Comparison of ENCODE assay signal across 10 cellular contexts in genomic region chr9:35730486-35730854, GRCh38. TPM values are rescaled to one million over a fixed set of nuclear protein-coding genes. Genes with fewer than 3 reads are reported as not detected.
DNase-seq lines count a peak whose midpoint lies in the region; ATAC-seq and TF ChIP-seq lines count a peak whose summit lies in the region.
"Had no signal": no experiment of that assay in that cellular context is flagged by ENCODE, and none has a peak within 500 bp of the region (broad histone marks: within the 10 kb centered on the region; RNA-seq: fewer than 3 reads in every experiment).

No MANE protein-coding gene starts in this region.

- no peak overlapping the region for H2BK5ac ChIP-seq in mesenchymal stem cell (ENCODE audit: low read depth, low read length, poor library complexity, severe bottlenecking)

- peaks cover 4 to 29% of the 10 kb centered on the region in 2 experiments for H3K36me3 ChIP-seq in mesenchymal stem cell (ENCODE audit: control insufficient read depth in 1 of 2, insufficient read depth in 2 of 2, low read depth in 1 of 2, low read length in 2 of 2)
- H3K36me3 ChIP-seq in upper lobe of left lung = peaks cover 6 to 23% (median 13%) of the 10 kb centered on the region in 4 donors

- peak overlapping the region; percentile 91 for H3K27ac ChIP-seq in mesenchymal stem cell (ENCODE audit: low read length, poor library complexity, severe bottlenecking)
- peak overlapping the region; percentile 94 to 99 (median 97) for H3K27ac ChIP-seq in upper lobe of left lung
- H3K27ac ChIP-seq in foreskin keratinocyte = no peak overlapping the region

- peak overlapping the region; percentile 41 for H4K91ac ChIP-seq in mesenchymal stem cell (ENCODE audit: low read length)

- TF ChIP-seq POLR2A in upper lobe of left lung (IDR thresholded peaks at IDR 0.05) = no peak

- H3K4me3 ChIP-seq in astrocyte of the spinal cord (ENCODE audit: low read depth, low read length) = peak overlapping the region; percentile 93
- peak overlapping the region; percentile 2 to 91 for H3K4me3 ChIP-seq in mesenchymal stem cell (ENCODE audit: insufficient read depth in 1 of 2, low read depth in 1 of 2, low read length in 2 of 2)
- peak overlapping the region; percentile 0 to 85 (median 64) for H3K4me3 ChIP-seq in upper lobe of left lung

- no peak overlapping the region for H3K4me3 Mint-ChIP-seq in activated naive CD8-positive, alpha-beta T cell
- H3K4me3 Mint-ChIP-seq in activated naive CD8-positive, alpha-beta T cell treated with anti-CD3 and anti-CD28 coated beads, Interleukin-2, amount 50 U/mL, for 24 hours = no peak overlapping the region

- peak overlapping the region; percentile 72 for H3K27ac Mint-ChIP-seq in activated naive CD8-positive, alpha-beta T cell
- no peak overlapping the region for H3K27ac Mint-ChIP-seq in activated naive CD8-positive, alpha-beta T cell treated with anti-CD3 and anti-CD28 coated beads, Interleukin-2, amount 50 U/mL, for 24 hours

- no peak for ATAC-seq in activated naive CD8-positive, alpha-beta T cell treated with anti-CD3 and anti-CD28 coated beads, Interleukin-2, amount 50 U/mL, for 24 hours
- no peak for ATAC-seq in upper lobe of left lung (ENCODE audit: low FRiP score in 2 of 2)
- ATAC-seq in GM18520 (IDR thresholded peaks at IDR 0.05; ENCODE audit: unreplicated experiment) = no peak
- ATAC-seq in foreskin keratinocyte = no peak
- ATAC-seq in GM21717 (IDR thresholded peaks at IDR 0.05; ENCODE audit: unreplicated experiment) = no peak

- no peaks in the 10 kb centered on the region for H3K27me3 ChIP-seq in mesenchymal stem cell (ENCODE audit: control insufficient read depth in 1 of 2, insufficient read depth in 1 of 2, low read length in 2 of 2)
- H3K27me3 ChIP-seq in upper lobe of left lung = no peaks in the 10 kb centered on the region
- H3K27me3 ChIP-seq in foreskin keratinocyte = no peaks in the 10 kb centered on the region

- no peak overlapping the region for H3K14ac ChIP-seq in mesenchymal stem cell (ENCODE audit: low read length in 2 of 2)

- TF ChIP-seq CTCF in astrocyte of the spinal cord (IDR thresholded peaks at IDR 0.05; ENCODE audit: low read depth, low read length) (no peak), upper lobe of left lung (IDR thresholded peaks at IDR 0.05) (no peak), foreskin keratinocyte (conservative IDR thresholded peaks at IDR 0.05) (no peak)

- H3K4ac ChIP-seq in mesenchymal stem cell (ENCODE audit: low read depth in 1 of 2, low read length in 2 of 2) = peak overlapping the region; percentile 17 to 41

- no peaks in the 10 kb centered on the region for H3K9me3 Mint-ChIP-seq in activated naive CD8-positive, alpha-beta T cell (ENCODE audit: low read depth)
- no peaks in the 10 kb centered on the region for H3K9me3 Mint-ChIP-seq in activated naive CD8-positive, alpha-beta T cell treated with anti-CD3 and anti-CD28 coated beads, Interleukin-2, amount 50 U/mL, for 24 hours

- peak overlapping the region; percentile 97 for H3K9ac ChIP-seq in mesenchymal stem cell (ENCODE audit: low read length)

- peak overlapping the region; percentile 46 for H3K4me2 ChIP-seq in mesenchymal stem cell (ENCODE audit: low read length, poor library complexity, severe bottlenecking)

- peaks cover 18% of the 10 kb centered on the region for H3K4me1 Mint-ChIP-seq in activated naive CD8-positive, alpha-beta T cell (ENCODE audit: low read depth)
- H3K4me1 Mint-ChIP-seq in activated naive CD8-positive, alpha-beta T cell treated with anti-CD3 and anti-CD28 coated beads, Interleukin-2, amount 50 U/mL, for 24 hours = peaks cover 17% of the 10 kb centered on the region

- H3K36me3 Mint-ChIP-seq in activated naive CD8-positive, alpha-beta T cell = peaks cover 3% of the 10 kb centered on the region
- peaks cover 14% of the 10 kb centered on the region for H3K36me3 Mint-ChIP-seq in activated naive CD8-positive, alpha-beta T cell treated with anti-CD3 and anti-CD28 coated beads, Interleukin-2, amount 50 U/mL, for 24 hours (ENCODE audit: low read depth)

- H4K8ac ChIP-seq in mesenchymal stem cell (ENCODE audit: low read length) = peak overlapping the region; percentile 72

- no peak overlapping the region for H3K23ac ChIP-seq in mesenchymal stem cell (ENCODE audit: low read length in 2 of 2)

- H2AK5ac ChIP-seq in mesenchymal stem cell (ENCODE audit: low read length, severe bottlenecking) = peak overlapping the region; percentile 95

- H3K4me1 ChIP-seq in mesenchymal stem cell (ENCODE audit: control insufficient read depth, insufficient read depth, low read depth, low read length) (peaks cover 22% of the 10 kb centered on the region), upper lobe of left lung (peaks cover 60 to 73% (median 62%) of the 10 kb centered on the region in 4 donors), foreskin keratinocyte (peaks cover 27% of the 10 kb centered on the region)

- no peaks in the 10 kb centered on the region for H3K27me3 Mint-ChIP-seq in activated naive CD8-positive, alpha-beta T cell
- no peaks in the 10 kb centered on the region for H3K27me3 Mint-ChIP-seq in activated naive CD8-positive, alpha-beta T cell treated with anti-CD3 and anti-CD28 coated beads, Interleukin-2, amount 50 U/mL, for 24 hours

- no peak overlapping the region for H2BK15ac ChIP-seq in mesenchymal stem cell (ENCODE audit: low read depth, poor library complexity, severe bottlenecking)

- H3K9me3 ChIP-seq in mesenchymal stem cell (ENCODE audit: control insufficient read depth, low read length) (no peaks in the 10 kb centered on the region), upper lobe of left lung (no peaks in the 10 kb centered on the region)

- in situ Hi-C loops in astrocyte of the spinal cord (cut with HindIII; ENCODE audit: low sequenced_read_pairs) = no loop called here

- TF ChIP-seq EP300 in upper lobe of left lung (IDR thresholded peaks at IDR 0.05) = no peak

- H3K18ac ChIP-seq in mesenchymal stem cell (ENCODE audit: low read depth in 1 of 2, low read length in 2 of 2) = peak overlapping the region in 1 of 2 experiments; percentile 70

- 78% methylated on average over 2 of the region's 2 CpGs for WGBS in mesenchymal stem cell
- WGBS in upper lobe of left lung, 2 donors = 67 to 76% methylated on average over 2 of the region's 2 CpGs

- no peak for DNase-seq in activated naive CD8-positive, alpha-beta T cell treated with anti-CD3 and anti-CD28 coated beads, Interleukin-2, amount 50 U/mL, for 24 hours
- DNase-seq in astrocyte of the spinal cord (ENCODE audit: low read depth, low spot score) = no peak
- no peak for DNase-seq in mesenchymal stem cell
- DNase-seq in upper lobe of left lung = no peak
- no peak for DNase-seq in foreskin keratinocyte
- DNase-seq: DMS 273 treated with DMSO at 0.1 percent for 48 hours; stimulated activated CD4-positive, alpha-beta T cell treated with anti-CD3 and anti-CD28 coated beads, Interleukin-15, amount 100 ng/mL, for 24 hours had no signal

- no peak overlapping the region for H2BK120ac ChIP-seq in mesenchymal stem cell (ENCODE audit: low read depth, low read length)

- peaks cover 4% of the 10 kb centered on the region for H3K79me1 ChIP-seq in mesenchymal stem cell (replicated peaks; ENCODE audit: low read length, poor library complexity, severe bottlenecking)

- peak overlapping the region in 1 of 2 experiments; percentile 15 for H2BK12ac ChIP-seq in mesenchymal stem cell (ENCODE audit: low read length in 2 of 2)

- no peak overlapping the region for H2AFZ ChIP-seq in mesenchymal stem cell (ENCODE audit: low read depth, low read length)

RNA-seq across cellular contexts. Expression of gene TLN1, which starts 1.5 kb away (rescaled TPM):
- polyA plus RNA-seq in mesenchymal stem cell (2013, experiment 1 of 2) = 98.6 TPM
- 91.6 TPM for polyA plus RNA-seq in mesenchymal stem cell (2013, experiment 2 of 2)
- total RNA-seq in upper lobe of left lung = 100 to 1,000 TPM; 237 to 557 (median 325) TPM
- 153 and 173 TPM in 2 replicates for total RNA-seq in foreskin keratinocyte
- 96.5 and 100 TPM in 2 replicates for polyA plus RNA-seq in foreskin keratinocyte

RNA-seq across cellular contexts. Expression of gene CREB3, which starts 2.0 kb away (rescaled TPM):
- polyA plus RNA-seq in mesenchymal stem cell (2013, experiment 1 of 2) = 45.6 TPM
- 45.1 TPM for polyA plus RNA-seq in mesenchymal stem cell (2013, experiment 2 of 2)
- total RNA-seq in upper lobe of left lung = 10 to 100 TPM; 27.2 to 61.3 (median 33.5) TPM
- 40.2 and 44.1 TPM in 2 replicates for total RNA-seq in foreskin keratinocyte
- polyA plus RNA-seq in foreskin keratinocyte = 44.0 and 46.7 TPM in 2 replicates

RNA-seq across cellular contexts. Expression of gene GBA2, which starts 18.6 kb away (rescaled TPM):
- 22.6 TPM for polyA plus RNA-seq in mesenchymal stem cell (2013, experiment 1 of 2)
- 20.1 TPM for polyA plus RNA-seq in mesenchymal stem cell (2013, experiment 2 of 2)
- total RNA-seq in upper lobe of left lung (100 to 1,000 TPM in 1 of 6 donors, 10 to 100 TPM in 5; 60.4 to 189 (median 77.0) TPM), foreskin keratinocyte (26.9 and 27.2 TPM in 2 replicates)
- polyA plus RNA-seq in foreskin keratinocyte = 19.2 and 20.4 TPM in 2 replicates

RNA-seq across cellular contexts. Expression of gene RGP1, which starts 18.6 kb away (rescaled TPM):
- polyA plus RNA-seq in mesenchymal stem cell (2013, experiment 1 of 2) = 15.2 TPM
- 15.1 TPM for polyA plus RNA-seq in mesenchymal stem cell (2013, experiment 2 of 2)
- total RNA-seq in upper lobe of left lung (10 to 100 TPM; 20.1 to 34.4 (median 23.5) TPM), foreskin keratinocyte (16.3 and 17.3 TPM in 2 replicates)
- 8.4 and 8.9 TPM in 2 replicates for polyA plus RNA-seq in foreskin keratinocyte

RNA-seq across cellular contexts. Expression of gene MSMP, which starts 23.6 kb away (rescaled TPM):
- polyA plus RNA-seq in mesenchymal stem cell (2013, experiment 1 of 2) = not detected
- not detected for polyA plus RNA-seq in mesenchymal stem cell (2013, experiment 2 of 2)
- total RNA-seq in upper lobe of left lung = 1 to 10 TPM in 2 of 6 donors, not detected in 4; 1.1 to 2.8 TPM
- total RNA-seq in foreskin keratinocyte = not detected in 2 replicates
- polyA plus RNA-seq in foreskin keratinocyte = not detected in 2 replicates
